ENCODE assay signal across 17 cellular contexts in the genomic region with DNA sequence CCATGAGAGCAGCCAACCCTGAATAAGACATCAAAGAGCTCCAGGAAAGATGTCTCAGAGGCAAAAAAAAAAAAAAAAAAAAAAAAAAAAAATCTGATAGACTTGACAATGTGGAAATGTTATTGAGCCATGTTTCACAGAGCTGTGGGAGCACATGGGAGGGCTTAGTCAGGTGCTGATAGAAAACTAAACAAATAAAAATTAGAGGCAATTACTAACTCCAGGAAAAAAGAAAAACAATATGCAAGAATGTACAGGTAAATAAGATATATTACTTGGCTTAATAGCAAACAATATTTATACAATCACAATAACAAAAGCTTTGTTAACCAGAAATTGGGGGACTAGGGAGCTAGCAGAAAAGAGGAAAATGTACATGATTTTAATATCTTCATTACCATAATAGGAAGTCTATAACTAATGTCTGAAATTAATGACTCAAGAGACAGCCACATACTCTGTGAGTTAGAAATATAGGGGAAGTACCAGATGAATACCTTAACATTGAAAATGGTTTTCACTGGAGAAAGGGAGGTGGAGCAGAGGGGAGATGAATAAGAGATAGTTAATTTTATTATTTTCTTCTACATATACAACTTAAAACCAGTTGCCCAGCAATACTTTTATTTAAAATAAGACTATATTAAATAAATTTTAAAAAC.
"Had no signal": no experiment of that assay in that cellular context is flagged by ENCODE, and none has a peak within 500 bp of the region (broad histone marks: within the 10 kb centered on the region; RNA-seq: fewer than 3 reads in every experiment).

No MANE protein-coding gene starts in this region.

- DNase-seq: activated CD4-positive, alpha-beta T cell treated with anti-CD3 and anti-CD28 coated beads, Interleukin-2, amount 10 ng/mL, durations not matched to agents 24 days and 14 days; activated naive CD4-positive, alpha-beta T cell; body of pancreas; effector memory CD8-positive, alpha-beta T cell; esophagus squamous epithelium; mucosa of descending colon; naive thymus-derived CD4-positive, alpha-beta T cell; ovary; psoas muscle; right cardiac atrium; stimulated activated CD4-positive, alpha-beta T cell treated with anti-CD3 and anti-CD28 coated beads, Interleukin-2, amount 100 ng/mL, for 24 hours; SW 1271; T-helper 2 cell; upper lobe of left lung; WERI-Rb-1 had no signal

- H3K36me3 ChIP-seq: esophagus squamous epithelium, ovary, thoracic aorta, upper lobe of left lung, WERI-Rb-1 had no signal

- H3K9me3 ChIP-seq: body of pancreas, esophagus squamous epithelium, mucosa of descending colon, ovary, psoas muscle, thoracic aorta, upper lobe of left lung had no signal

- H3K4me3 ChIP-seq: body of pancreas, esophagus squamous epithelium, mucosa of descending colon, ovary, psoas muscle, thoracic aorta, upper lobe of left lung had no signal

- H3K27ac Mint-ChIP-seq: activated CD4-positive, alpha-beta T cell treated with anti-CD3 and anti-CD28 coated beads, Interleukin-2, amount 10 ng/mL, durations not matched to agents 24 days and 14 days; effector memory CD8-positive, alpha-beta T cell; memory B cell had no signal

- H3K27me3 ChIP-seq: body of pancreas, esophagus squamous epithelium, ovary, upper lobe of left lung had no signal

- ATAC-seq: body of pancreas; effector memory CD8-positive, alpha-beta T cell; mucosa of descending colon; naive thymus-derived CD4-positive, alpha-beta T cell; psoas muscle; right cardiac atrium had no signal

- H3K27ac ChIP-seq: body of pancreas, esophagus squamous epithelium, ovary, psoas muscle, thoracic aorta, upper lobe of left lung, WERI-Rb-1 had no signal
